ENCODE assay signal across 8 cellular contexts in the genomic region with DNA sequence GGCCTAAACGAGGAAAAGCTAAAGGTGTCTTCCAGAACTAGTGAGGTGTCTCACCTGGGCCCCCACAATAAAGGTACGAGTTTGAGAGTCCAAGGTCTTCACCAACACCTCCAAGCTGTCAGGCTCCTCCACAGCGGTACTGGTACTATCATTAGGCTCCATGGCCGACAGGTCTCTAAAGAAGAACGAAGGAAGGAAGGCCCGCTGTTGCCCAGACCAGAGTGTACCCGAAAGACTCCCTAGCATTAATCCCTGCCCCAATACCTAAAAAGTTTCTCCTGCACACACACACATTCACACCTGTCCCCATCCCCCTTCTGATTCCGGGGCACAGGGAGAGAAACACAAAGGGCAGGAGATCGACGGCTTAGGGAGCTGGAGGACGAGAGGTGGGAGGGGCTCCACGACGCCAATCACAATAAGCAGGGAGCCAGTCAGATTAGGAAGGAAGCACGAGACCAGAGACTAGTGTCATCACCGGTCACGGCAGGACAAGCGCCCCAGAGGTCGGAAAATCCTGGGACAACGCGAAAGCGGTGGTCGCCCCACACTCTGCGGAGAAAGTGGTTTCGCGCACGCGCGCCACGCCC. TPM values are rescaled to one million over a fixed set of nuclear protein-coding genes. Genes with fewer than 3 reads are reported as not detected.
DNase-seq lines count a peak whose midpoint lies in the region; ATAC-seq and TF ChIP-seq lines count a peak whose summit lies in the region.

No MANE protein-coding gene starts in this region.

- H3K4me3 ChIP-seq in GM12864 (ENCODE audit: low read depth, low read length), result peak overlapping the region; percentile 59
- peak overlapping the region; percentile 69 for H3K4me3 ChIP-seq in WERI-Rb-1 (ENCODE audit: low read depth, low read length)
- H3K4me3 ChIP-seq in fibroblast of the aortic adventitia (ENCODE audit: low read depth, low read length), result peak overlapping the region; percentile 90

- H3K9me3 Mint-ChIP-seq in nephron, result no peaks in the 10 kb centered on the region

- peak; percentile 32 for ATAC-seq in HG02763 (IDR thresholded peaks at IDR 0.05; ENCODE audit: unreplicated experiment)

- peaks cover 55% of the 10 kb centered on the region for H3K36me3 Mint-ChIP-seq in nephron (ENCODE audit: low read depth)

- no peaks in the 10 kb centered on the region for H3K27me3 ChIP-seq in WERI-Rb-1 (ENCODE audit: insufficient read depth, low read depth, severe bottlenecking)

- H3K36me3 ChIP-seq in WERI-Rb-1, result peaks cover 56% of the 10 kb centered on the region

- no peaks in the 10 kb centered on the region for H3K27me3 Mint-ChIP-seq in nephron (ENCODE audit: low read depth)

- H3K4me3 Mint-ChIP-seq in nephron, result peak overlapping the region; percentile 91 to 93 (median 93)

- peak overlapping the region; percentile 97 for H3K27ac ChIP-seq in WERI-Rb-1

- DNase-seq in AG09319 (ENCODE audit: extremely low read depth, low read depth) (peak; percentile 53), GM12864 (ENCODE audit: low read depth) (no peak), NCI-H1417 treated with DMSO at 0.1 percent for 48 hours (lab: John Stamatoyannopoulos, UW) (peak; percentile 9), WERI-Rb-1 (peak; percentile 96), fibroblast of the aortic adventitia (ENCODE audit: low read depth) (peak; percentile 77), GOT3 (lab: John Stamatoyannopoulos, UW) (no peak)

- peaks cover 43% of the 10 kb centered on the region for H3K4me1 Mint-ChIP-seq in nephron

- peak overlapping the region; percentile 100 for H3K27ac Mint-ChIP-seq in nephron

- H3K9me3 ChIP-seq in WERI-Rb-1 (ENCODE audit: severe bottlenecking), result no peaks in the 10 kb centered on the region

- no peak for TF ChIP-seq CTCF in AG09319 (IDR thresholded peaks at IDR 0.05; ENCODE audit: low read depth, low read length)
- no peak for TF ChIP-seq CTCF in GM12864 (IDR thresholded peaks at IDR 0.05; ENCODE audit: low read depth, low read length, missing control alignments)
- no peak for TF ChIP-seq CTCF in WERI-Rb-1 (IDR thresholded peaks at IDR 0.05; ENCODE audit: low read depth, low read length)
- TF ChIP-seq CTCF in fibroblast of the aortic adventitia (IDR thresholded peaks at IDR 0.05; ENCODE audit: insufficient read depth, low read length), result no peak
- TF ChIP-seq CTCF in nephron (IDR thresholded peaks at IDR 0.05; ENCODE audit: unreplicated experiment in 3 of 3), result no peak

RNA-seq across cellular contexts. Expression of gene BAG6, which starts 0.8 kb away (rescaled TPM):
- total RNA-seq in fibroblast of the aortic adventitia (ENCODE audit: low replicate concordance), result 109 and 161 TPM in 2 replicates

RNA-seq across cellular contexts. Expression of gene APOM, which starts 4.0 kb away (rescaled TPM):
- 2.0 TPM in 1 of 2 replicates, not detected in the other for total RNA-seq in fibroblast of the aortic adventitia (ENCODE audit: low replicate concordance)

RNA-seq across cellular contexts. Expression of gene C6orf47, which starts 8.9 kb away (rescaled TPM):
- total RNA-seq in fibroblast of the aortic adventitia (ENCODE audit: low replicate concordance), result 18.4 and 26.3 TPM in 2 replicates

RNA-seq across cellular contexts. Expression of gene GPANK1, which starts 13.1 kb away (rescaled TPM):
- total RNA-seq in fibroblast of the aortic adventitia (ENCODE audit: low replicate concordance), result 19.9 and 69.8 TPM in 2 replicates

RNA-seq across cellular contexts. Expression of gene CSNK2B, which starts 14.2 kb away (rescaled TPM):
- 134 and 214 TPM in 2 replicates for total RNA-seq in fibroblast of the aortic adventitia (ENCODE audit: low replicate concordance)

Comparison
In these comparisons a context has a peak if more than half of its experiments do, and no peak if none do; other contexts are left out.
1. DNase-seq: peak in AG09319 (single experiment), NCI-H1417 treated with DMSO at 0.1 percent for 48 hours (single experiment), WERI-Rb-1 (single experiment) and fibroblast of the aortic adventitia (single experiment); none in GM12864 (single experiment) and GOT3 (single experiment).
2. Peak in every context shown above with its lines, with median percentiles within 50 percentile points of each other: H3K4me3 ChIP-seq.